Comparison of ENCODE assay signal across 2 cellular contexts in genomic region chr1:170727953-170728352, GRCh38.
A peak's percentile ranks its signal among the peaks of the same experiment; 100 is the strongest.
TF ChIP-seq lines count a peak whose summit lies in the region.

No MANE protein-coding gene starts in this region.

TF ChIP-seq in HepG2, 621 proteins besides CTCF, POLR2A, EP300 and RAD21:
- peak; percentile 19; the same call in 1 of the 2 replicates for TF ChIP-seq MNT (IDR thresholded peaks at IDR 0.05)
- no peak for TF ChIP-seq SNAPC4 (CRISPR knock-in tag; IDR thresholded peaks at IDR 0.05)

TF ChIP-seq in SK-N-SH, 30 proteins besides CTCF, POLR2A, EP300 and RAD21:
- TF ChIP-seq GATA2 (CRISPR knock-in tag; IDR thresholded peaks at IDR 0.05) (no peak), IRF3 (IDR thresholded peaks at IDR 0.05; ENCODE audit: low read depth, low read length) (no peak), USF1 (IDR thresholded peaks at IDR 0.05; ENCODE audit: borderline replicate concordance, low read depth) (peak; percentile 57; the same call in 1 of the 2 replicates), MAX (IDR thresholded peaks at IDR 0.05; ENCODE audit: low read depth) (peak; percentile 98), CHD2 (IDR thresholded peaks at IDR 0.05; ENCODE audit: low read length, partially characterized antibody) (no peak), POLR2AphosphoS5 (IDR thresholded peaks at IDR 0.05; ENCODE audit: low read depth, low read length) (0 out of 2 replicates have a peak, but pooled peaks have one; percentile 25), USF2 (IDR thresholded peaks at IDR 0.05; ENCODE audit: borderline replicate concordance, low read depth, low read length) (no peak), NFIC (IDR thresholded peaks at IDR 0.05; ENCODE audit: borderline replicate concordance) (peak; percentile 13; the same call in 1 of the 2 replicates), REST (IDR thresholded peaks at IDR 0.05; ENCODE audit: low read depth, low read length) (no peak), ELF1 (IDR thresholded peaks at IDR 0.05) (no peak), RXRA (IDR thresholded peaks at IDR 0.05; ENCODE audit: borderline replicate concordance, low read depth) (no peak), YY1 (IDR thresholded peaks at IDR 0.05; ENCODE audit: low read depth) (no peak), TCF12 (IDR thresholded peaks at IDR 0.05) (peak; percentile 78), JUND (IDR thresholded peaks at IDR 0.05) (0 out of 2 replicates have a peak, but pooled peaks have one; percentile 9)
TF ChIP-seq in SK-N-SH: peak in this region for 6.
